In the genomic region with DNA sequence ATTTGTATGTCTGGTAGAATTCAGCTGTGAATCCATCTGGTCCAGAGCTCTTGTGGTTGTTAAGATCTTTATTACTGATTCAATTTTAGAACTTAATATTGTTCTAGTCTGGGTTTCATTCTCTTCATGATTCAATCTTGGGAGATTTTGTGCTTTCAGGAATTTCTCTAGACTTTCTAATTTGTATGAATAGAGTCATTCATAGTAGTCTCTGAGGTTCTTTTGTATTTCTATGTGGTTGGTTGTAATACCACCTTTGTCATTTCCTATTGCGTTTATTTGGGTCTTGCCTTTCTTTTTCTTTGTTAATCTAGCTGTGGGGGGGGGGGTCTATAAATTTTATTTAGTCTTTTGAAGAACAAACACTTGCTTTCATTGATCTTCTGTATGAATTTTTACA, we compare ENCODE assay signal across 7 cellular contexts.
"Had no signal": no experiment of that assay in that cellular context is flagged by ENCODE, and none has a peak within 500 bp of the region (broad histone marks: within the 10 kb centered on the region; RNA-seq: fewer than 3 reads in every experiment).

No MANE protein-coding gene starts in this region.

- DNase-seq: H9, HCEC 1CT, IMR-90, KG1 had no signal

- H3K27ac ChIP-seq: HL-60 had no signal

- H3K4me3 ChIP-seq: GM23338, K562 had no signal
